1 cellular context compared by ENCODE assay signal in genomic region chr2:16622399-16622968, GRCh38.
TF ChIP-seq lines count a peak whose summit lies in the region.

No MANE protein-coding gene starts in this region.

TF ChIP-seq in HepG2, 621 proteins besides CTCF, POLR2A, EP300 and RAD21 (continued from another document):
- TF ChIP-seq ZNF546 (CRISPR knock-in tag; conservative IDR thresholded peaks at IDR 0.05) = no peak
